ENCODE assay signal across 34 cellular contexts in the genomic region with DNA sequence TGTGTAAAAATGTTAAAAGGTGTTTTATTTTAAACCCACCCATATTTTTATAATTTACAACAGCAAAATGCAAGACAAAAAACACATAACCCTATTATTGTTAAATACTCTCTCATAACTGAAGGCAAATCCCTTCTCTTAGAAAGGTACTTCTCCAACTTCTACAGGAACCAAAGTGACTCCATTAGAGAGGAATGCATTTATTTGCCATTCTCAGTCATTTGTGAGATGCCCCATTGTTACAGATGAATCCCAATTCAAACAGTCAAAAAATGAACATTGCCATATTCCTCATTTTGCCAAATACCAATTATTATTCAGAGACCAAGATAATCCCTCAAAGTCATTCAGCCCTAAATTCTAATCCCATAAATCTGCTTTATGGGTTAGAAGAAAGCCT.
"Had no signal": no experiment of that assay in that cellular context is flagged by ENCODE, and none has a peak within 500 bp of the region (broad histone marks: within the 10 kb centered on the region; RNA-seq: fewer than 3 reads in every experiment).

No MANE protein-coding gene starts in this region.

- DNase-seq: activated CD4-positive, alpha-beta memory T cell treated with anti-CD3 and anti-CD28 coated beads for 36 hours; activated CD4-positive, alpha-beta T cell treated with anti-CD3 and anti-CD28 coated beads for 36 hours; activated CD4-positive, alpha-beta T cell treated with anti-CD3 and anti-CD28 coated beads, Interleukin-2, amount 10 ng/mL, durations not matched to agents 24 days and 14 days; activated CD4-positive, CD25-positive, alpha-beta regulatory T cell; activated CD4-positive, CD25-positive, alpha-beta regulatory T cell treated with anti-CD3 and anti-CD28 coated beads, Interleukin-2, amount 50 U/mL, for 72 hours; activated CD8-positive, alpha-beta memory T cell treated with anti-CD3 and anti-CD28 coated beads, Interleukin-2, amount 10 ng/mL, durations not matched to agents 7 days and 5 days; activated CD8-positive, alpha-beta memory T cell treated with anti-CD3 and anti-CD28 coated beads, Interleukin-2, amount 50 U/mL, for 4 hours; activated CD8-positive, alpha-beta T cell treated with anti-CD3 and anti-CD28 coated beads, Interleukin-2, amount 10 ng/mL, durations not matched to agents 7 days and 5 days; activated effector memory CD4-positive, alpha-beta T cell treated with anti-CD3 and anti-CD28 coated beads, Interleukin-2, amount 50 U/mL, for 16 hours; activated naive CD4-positive, alpha-beta T cell treated with anti-CD3 and anti-CD28 coated beads for 36 hours; activated naive CD8-positive, alpha-beta T cell treated with anti-CD3 and anti-CD28 coated beads for 36 hours; activated naive CD8-positive, alpha-beta T cell treated with anti-CD3 and anti-CD28 coated beads, Interleukin-2, amount 50 U/mL, for 24 hours; activated T-cell treated with anti-CD3 and anti-CD28 coated beads, Interleukin-2, amount 50 U/mL, for 1 hour; activated T-cell treated with anti-CD3 and anti-CD28 coated beads, Interleukin-2, amount 50 U/mL, for 48 hours; adrenal gland; amygdala; aorta; body of pancreas; central memory CD4-positive, alpha-beta T cell; cerebellar nuclear complex; colonic mucosa; effector CD8-positive, alpha-beta T cell; foreskin melanocyte; heart right ventricle; T-helper 1 cell; T-helper 17 cell; T1000 had no signal

- H3K4me3 ChIP-seq: adrenal gland, body of pancreas, cardiac muscle cell, colonic mucosa, esophagus muscularis mucosa, gastroesophageal sphincter, heart right ventricle had no signal

- H3K9me3 Mint-ChIP-seq: activated CD4-positive, alpha-beta memory T cell treated with anti-CD3 and anti-CD28 coated beads for 36 hours; activated CD4-positive, alpha-beta T cell treated with anti-CD3 and anti-CD28 coated beads, Interleukin-2, amount 10 ng/mL, durations not matched to agents 24 days and 14 days; activated naive CD4-positive, alpha-beta T cell treated with anti-CD3 and anti-CD28 coated beads for 36 hours; activated naive CD4-positive, alpha-beta T cell treated with anti-CD3 and anti-CD28 coated beads, Interleukin-2, amount 50 U/mL, for 24 hours; activated naive CD8-positive, alpha-beta T cell treated with anti-CD3 and anti-CD28 coated beads for 36 hours; activated naive CD8-positive, alpha-beta T cell treated with anti-CD3 and anti-CD28 coated beads, Interleukin-2, amount 50 U/mL, for 24 hours; activated T-helper 1 cell treated with anti-CD3 and anti-CD28 coated beads, Interleukin-12 subunit alpha, Interleukin-12 subunit beta, Interleukin-2, Interleukin-4 antibody, amounts not matched to agents 30 ng/mL and 10 ng/mL and 1 ng/mL, durations not matched to agents 14 hours and 24 hours and 36 hours; activated T-helper 2 cell treated with anti-CD3 and anti-CD28 coated beads, Interferon-gamma antibody, Interleukin-2, Interleukin-4, amounts not matched to agents 10 μg/mL and 5 μg/mL and 100 μg/mL, durations not matched to agents 14 hours and 24 hours and 36 hours; T-helper 2 cell treated with Interferon-gamma antibody and Interleukin-4, amounts not matched to agents 5 μg/mL and 100 μg/mL, for 36 hours had no signal

- H3K36me3 ChIP-seq: adrenal gland, cardiac muscle cell, colonic mucosa, esophagus muscularis mucosa, gastroesophageal sphincter, heart right ventricle had no signal

- H3K27me3 Mint-ChIP-seq: activated CD4-positive, alpha-beta memory T cell treated with anti-CD3 and anti-CD28 coated beads for 36 hours; activated CD4-positive, alpha-beta T cell treated with anti-CD3 and anti-CD28 coated beads for 36 hours; activated naive CD4-positive, alpha-beta T cell treated with anti-CD3 and anti-CD28 coated beads, Interleukin-2, amount 50 U/mL, for 24 hours; activated naive CD8-positive, alpha-beta T cell treated with anti-CD3 and anti-CD28 coated beads, Interleukin-2, amount 50 U/mL, for 24 hours had no signal

- H3K27ac ChIP-seq: adrenal gland, body of pancreas, cardiac muscle cell, colonic mucosa, esophagus muscularis mucosa, gastroesophageal sphincter, heart right ventricle had no signal

- H3K36me3 Mint-ChIP-seq: activated CD4-positive, alpha-beta memory T cell treated with anti-CD3 and anti-CD28 coated beads for 36 hours; activated CD8-positive, alpha-beta memory T cell treated with anti-CD3 and anti-CD28 coated beads, Interleukin-2, amount 10 ng/mL, durations not matched to agents 7 days and 5 days; activated naive CD4-positive, alpha-beta T cell treated with anti-CD3 and anti-CD28 coated beads, Interleukin-2, amount 50 U/mL, for 24 hours; activated naive CD8-positive, alpha-beta T cell treated with anti-CD3 and anti-CD28 coated beads for 36 hours had no signal

- H3K27ac Mint-ChIP-seq: activated CD4-positive, alpha-beta memory T cell treated with anti-CD3 and anti-CD28 coated beads for 36 hours; activated CD4-positive, alpha-beta T cell treated with anti-CD3 and anti-CD28 coated beads for 36 hours; activated CD4-positive, alpha-beta T cell treated with anti-CD3 and anti-CD28 coated beads, Interleukin-2, amount 10 ng/mL, durations not matched to agents 24 days and 14 days; activated CD8-positive, alpha-beta memory T cell treated with anti-CD3 and anti-CD28 coated beads, Interleukin-2, amount 10 ng/mL, durations not matched to agents 7 days and 5 days; activated CD8-positive, alpha-beta T cell treated with anti-CD3 and anti-CD28 coated beads, Interleukin-2, amount 10 ng/mL, durations not matched to agents 7 days and 5 days; activated naive CD4-positive, alpha-beta T cell treated with anti-CD3 and anti-CD28 coated beads for 36 hours; activated naive CD4-positive, alpha-beta T cell treated with anti-CD3 and anti-CD28 coated beads, Interleukin-2, amount 50 U/mL, for 24 hours; activated naive CD8-positive, alpha-beta T cell treated with anti-CD3 and anti-CD28 coated beads for 36 hours; activated naive CD8-positive, alpha-beta T cell treated with anti-CD3 and anti-CD28 coated beads, Interleukin-2, amount 50 U/mL, for 24 hours; activated T-helper 1 cell treated with anti-CD3 and anti-CD28 coated beads, Interleukin-12 subunit alpha, Interleukin-12 subunit beta, Interleukin-2, Interleukin-4 antibody, amounts not matched to agents 30 ng/mL and 10 ng/mL and 1 ng/mL, durations not matched to agents 14 hours and 24 hours and 36 hours; activated T-helper 2 cell treated with anti-CD3 and anti-CD28 coated beads, Interferon-gamma antibody, Interleukin-2, Interleukin-4, amounts not matched to agents 10 μg/mL and 5 μg/mL and 100 μg/mL, durations not matched to agents 14 hours and 24 hours and 36 hours; T-helper 17 cell; T-helper 2 cell treated with Interferon-gamma antibody and Interleukin-4, amounts not matched to agents 5 μg/mL and 100 μg/mL, for 36 hours had no signal

- H3K27me3 ChIP-seq: adrenal gland, body of pancreas, cardiac muscle cell, colonic mucosa, esophagus muscularis mucosa, gastroesophageal sphincter, heart right ventricle had no signal

- H3K4me1 ChIP-seq: colonic mucosa had no signal

- H3K4me1 Mint-ChIP-seq: activated CD4-positive, alpha-beta T cell treated with anti-CD3 and anti-CD28 coated beads for 36 hours; activated CD4-positive, alpha-beta T cell treated with anti-CD3 and anti-CD28 coated beads, Interleukin-2, amount 10 ng/mL, durations not matched to agents 24 days and 14 days; activated CD8-positive, alpha-beta memory T cell treated with anti-CD3 and anti-CD28 coated beads, Interleukin-2, amount 10 ng/mL, durations not matched to agents 7 days and 5 days; activated naive CD4-positive, alpha-beta T cell treated with anti-CD3 and anti-CD28 coated beads, Interleukin-2, amount 50 U/mL, for 24 hours; activated naive CD8-positive, alpha-beta T cell treated with anti-CD3 and anti-CD28 coated beads for 36 hours; activated naive CD8-positive, alpha-beta T cell treated with anti-CD3 and anti-CD28 coated beads, Interleukin-2, amount 50 U/mL, for 24 hours; T-helper 17 cell had no signal

- ATAC-seq: activated CD4-positive, alpha-beta T cell treated with anti-CD3 and anti-CD28 coated beads for 36 hours; activated CD8-positive, alpha-beta memory T cell treated with anti-CD3 and anti-CD28 coated beads, Interleukin-2, amount 10 ng/mL, durations not matched to agents 7 days and 5 days; activated CD8-positive, alpha-beta T cell treated with anti-CD3 and anti-CD28 coated beads, Interleukin-2, amount 10 ng/mL, durations not matched to agents 7 days and 5 days; activated naive CD8-positive, alpha-beta T cell treated with anti-CD3 and anti-CD28 coated beads, Interleukin-2, amount 50 U/mL, for 24 hours; body of pancreas; gastroesophageal sphincter; heart right ventricle; T-helper 17 cell had no signal

- H3K9me3 ChIP-seq: adrenal gland, body of pancreas, colonic mucosa, esophagus muscularis mucosa, gastroesophageal sphincter, heart right ventricle had no signal

- H3K4me3 Mint-ChIP-seq: activated CD4-positive, alpha-beta memory T cell treated with anti-CD3 and anti-CD28 coated beads for 36 hours; activated CD4-positive, alpha-beta T cell treated with anti-CD3 and anti-CD28 coated beads for 36 hours; activated CD4-positive, alpha-beta T cell treated with anti-CD3 and anti-CD28 coated beads, Interleukin-2, amount 10 ng/mL, durations not matched to agents 24 days and 14 days; activated CD8-positive, alpha-beta memory T cell treated with anti-CD3 and anti-CD28 coated beads, Interleukin-2, amount 10 ng/mL, durations not matched to agents 7 days and 5 days; activated CD8-positive, alpha-beta T cell treated with anti-CD3 and anti-CD28 coated beads, Interleukin-2, amount 10 ng/mL, durations not matched to agents 7 days and 5 days; activated naive CD4-positive, alpha-beta T cell treated with anti-CD3 and anti-CD28 coated beads for 36 hours; activated naive CD4-positive, alpha-beta T cell treated with anti-CD3 and anti-CD28 coated beads, Interleukin-2, amount 50 U/mL, for 24 hours; activated naive CD8-positive, alpha-beta T cell treated with anti-CD3 and anti-CD28 coated beads for 36 hours; activated naive CD8-positive, alpha-beta T cell treated with anti-CD3 and anti-CD28 coated beads, Interleukin-2, amount 50 U/mL, for 24 hours; activated T-helper 1 cell treated with anti-CD3 and anti-CD28 coated beads, Interleukin-12 subunit alpha, Interleukin-12 subunit beta, Interleukin-2, Interleukin-4 antibody, amounts not matched to agents 30 ng/mL and 10 ng/mL and 1 ng/mL, durations not matched to agents 14 hours and 24 hours and 36 hours; T-helper 17 cell; T-helper 2 cell treated with Interferon-gamma antibody and Interleukin-4, amounts not matched to agents 5 μg/mL and 100 μg/mL, for 36 hours had no signal
